ENCODE assay signal across 8 cellular contexts in the genomic region with DNA sequence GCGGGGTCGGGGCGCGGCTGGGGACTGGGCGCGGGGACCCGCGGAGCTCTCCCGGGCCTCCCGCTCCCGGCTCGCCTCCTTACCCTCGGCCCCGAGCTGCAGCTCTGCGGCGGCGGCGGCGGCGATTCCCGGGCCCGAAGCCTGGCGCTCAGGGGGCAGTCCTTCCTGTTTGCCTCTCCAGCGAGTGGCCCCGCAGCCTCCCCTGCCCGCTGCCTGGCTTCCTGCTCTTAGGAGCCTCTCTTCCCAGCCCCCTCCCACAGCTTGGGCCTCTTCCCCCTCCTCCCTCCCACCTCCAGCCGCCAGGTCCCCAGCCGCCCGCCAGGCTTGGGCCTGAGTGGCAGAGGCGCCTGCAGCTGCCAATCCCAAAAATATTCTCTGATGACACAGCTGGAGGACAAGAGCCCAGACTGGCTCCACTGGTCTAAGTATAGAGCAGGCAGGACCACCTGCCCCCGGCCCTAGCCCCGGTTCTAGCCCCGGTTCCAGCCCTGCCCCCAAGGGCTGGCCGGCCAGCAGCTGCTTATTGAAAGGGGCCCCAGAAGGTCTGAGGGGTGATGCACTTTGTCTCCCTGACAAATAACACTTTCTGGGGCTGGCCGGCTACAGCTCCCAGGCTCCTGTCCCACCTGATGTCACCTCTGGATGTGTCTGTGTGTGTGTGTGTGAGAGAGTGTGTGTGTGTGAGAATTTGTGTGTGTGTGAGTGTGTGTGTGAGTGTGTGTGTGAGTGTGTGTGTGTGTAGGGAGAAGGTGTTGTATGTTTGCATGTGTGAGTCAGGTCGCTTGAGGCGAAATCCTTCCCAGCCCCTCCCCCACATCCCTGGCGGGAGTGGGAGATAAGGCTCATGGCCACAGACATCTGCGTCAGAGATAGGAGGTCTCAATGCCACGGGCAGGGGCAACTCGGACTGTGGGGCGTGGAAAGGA. TPM values are rescaled to one million over a fixed set of nuclear protein-coding genes. Genes with fewer than 3 reads are reported as not detected.
A peak's percentile ranks its signal among the peaks of the same experiment; 100 is the strongest.
DNase-seq lines count a peak whose midpoint lies in the region; ATAC-seq and TF ChIP-seq lines count a peak whose summit lies in the region.

A gene (minus strand): TSS at position 229 of the 926 bp plus-strand sequence. CDS start 307 bp downstream, outside the sequence.

- H3K36me3 ChIP-seq in MG63 (peaks cover 14% of the 10 kb centered on the region), testis (ENCODE audit: low read depth, missing control alignments) (no peaks in the 10 kb centered on the region)

- H3K4me1 ChIP-seq in testis: peaks cover 27% of the 10 kb centered on the region

- no peak for TF ChIP-seq POLR2A in testis (IDR thresholded peaks at IDR 0.05)

- H3K9me3 ChIP-seq in MG63 (no peaks in the 10 kb centered on the region), testis (no peaks in the 10 kb centered on the region)

- intact Hi-C loops in testis (cut with DNase I; ENCODE audit: low total_unique reads): no loop called here

- ATAC-seq in SK-N-SH treated with all-trans-retinoic acid at 6 μM for 48 hours: peak; percentile 84
- ATAC-seq in HG03457 (IDR thresholded peaks at IDR 0.05; ENCODE audit: unreplicated experiment): no peak

- WGBS in testis, 2 donors: 6 to 22% methylated on average over 13 to 31 of the region's 42 CpGs

- TF ChIP-seq CTCF in epithelial cell of esophagus (IDR thresholded peaks at IDR 0.05; ENCODE audit: insufficient read depth, low read depth, low read length, missing control alignments) (no peak), testis (IDR thresholded peaks at IDR 0.05) (no peak)

- peak within 1 kb of the TSS; percentile 69 for H3K4me3 ChIP-seq in MG63
- peak within 1 kb of the TSS; percentile 50 for H3K4me3 ChIP-seq in epithelial cell of esophagus (ENCODE audit: low read length)
- H3K4me3 ChIP-seq in testis: peak within 1 kb of the TSS; percentile 69 to 76

- peak within 1 kb of the TSS; percentile 68 to 93 for H3K27ac ChIP-seq in testis

- no peaks in the 10 kb centered on the region for H3K27me3 ChIP-seq in MG63
- no peaks in the 10 kb centered on the region for H3K27me3 ChIP-seq in testis

- DNase-seq in D341Med (ENCODE audit: low spot score) (peak; percentile 74), MG63 (peak; percentile 89), epithelial cell of esophagus (ENCODE audit: low read depth) (peak; percentile 80), medulla oblongata (ENCODE audit: extremely low spot score) (peak; percentile 41), testis (peak; percentile 86), foreskin melanocyte (no peak)

TF ChIP-seq in SK-N-SH treated with all-trans-retinoic acid at 6 μM for 48 hours, 23 proteins besides CTCF, POLR2A, EP300 and RAD21:
- TF ChIP-seq PPARA (CRISPR knock-in tag; IDR thresholded peaks at IDR 0.05; ENCODE audit: borderline replicate concordance) (no peak), ARNTL (CRISPR knock-in tag; IDR thresholded peaks at IDR 0.05; ENCODE audit: borderline replicate concordance, low read depth) (no peak), BACH2 (CRISPR knock-in tag; IDR thresholded peaks at IDR 0.05; ENCODE audit: borderline replicate concordance) (no peak), TCF4 (CRISPR knock-in tag; IDR thresholded peaks at IDR 0.05; ENCODE audit: borderline replicate concordance) (no peak), ESRRG (CRISPR knock-in tag; IDR thresholded peaks at IDR 0.05) (no peak), ZFP30 (CRISPR knock-in tag; IDR thresholded peaks at IDR 0.05) (no peak)
- TF ChIP-seq, protein P1, sequence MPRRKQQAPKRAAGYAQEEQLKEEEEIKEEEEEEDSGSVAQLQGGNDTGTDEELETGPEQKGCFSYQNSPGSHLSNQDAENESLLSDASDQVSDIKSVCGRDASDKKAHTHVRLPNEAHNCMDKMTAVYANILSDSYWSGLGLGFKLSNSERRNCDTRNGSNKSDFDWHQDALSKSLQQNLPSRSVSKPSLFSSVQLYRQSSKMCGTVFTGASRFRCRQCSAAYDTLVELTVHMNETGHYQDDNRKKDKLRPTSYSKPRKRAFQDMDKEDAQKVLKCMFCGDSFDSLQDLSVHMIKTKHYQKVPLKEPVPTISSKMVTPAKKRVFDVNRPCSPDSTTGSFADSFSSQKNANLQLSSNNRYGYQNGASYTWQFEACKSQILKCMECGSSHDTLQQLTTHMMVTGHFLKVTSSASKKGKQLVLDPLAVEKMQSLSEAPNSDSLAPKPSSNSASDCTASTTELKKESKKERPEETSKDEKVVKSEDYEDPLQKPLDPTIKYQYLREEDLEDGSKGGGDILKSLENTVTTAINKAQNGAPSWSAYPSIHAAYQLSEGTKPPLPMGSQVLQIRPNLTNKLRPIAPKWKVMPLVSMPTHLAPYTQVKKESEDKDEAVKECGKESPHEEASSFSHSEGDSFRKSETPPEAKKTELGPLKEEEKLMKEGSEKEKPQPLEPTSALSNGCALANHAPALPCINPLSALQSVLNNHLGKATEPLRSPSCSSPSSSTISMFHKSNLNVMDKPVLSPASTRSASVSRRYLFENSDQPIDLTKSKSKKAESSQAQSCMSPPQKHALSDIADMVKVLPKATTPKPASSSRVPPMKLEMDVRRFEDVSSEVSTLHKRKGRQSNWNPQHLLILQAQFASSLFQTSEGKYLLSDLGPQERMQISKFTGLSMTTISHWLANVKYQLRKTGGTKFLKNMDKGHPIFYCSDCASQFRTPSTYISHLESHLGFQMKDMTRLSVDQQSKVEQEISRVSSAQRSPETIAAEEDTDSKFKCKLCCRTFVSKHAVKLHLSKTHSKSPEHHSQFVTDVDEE (CRISPR knock-in tag; IDR thresholded peaks at IDR 0.05): 0 out of 2 replicates have a peak, but pooled peaks have one; percentile 24
- TF ChIP-seq, protein P2, sequence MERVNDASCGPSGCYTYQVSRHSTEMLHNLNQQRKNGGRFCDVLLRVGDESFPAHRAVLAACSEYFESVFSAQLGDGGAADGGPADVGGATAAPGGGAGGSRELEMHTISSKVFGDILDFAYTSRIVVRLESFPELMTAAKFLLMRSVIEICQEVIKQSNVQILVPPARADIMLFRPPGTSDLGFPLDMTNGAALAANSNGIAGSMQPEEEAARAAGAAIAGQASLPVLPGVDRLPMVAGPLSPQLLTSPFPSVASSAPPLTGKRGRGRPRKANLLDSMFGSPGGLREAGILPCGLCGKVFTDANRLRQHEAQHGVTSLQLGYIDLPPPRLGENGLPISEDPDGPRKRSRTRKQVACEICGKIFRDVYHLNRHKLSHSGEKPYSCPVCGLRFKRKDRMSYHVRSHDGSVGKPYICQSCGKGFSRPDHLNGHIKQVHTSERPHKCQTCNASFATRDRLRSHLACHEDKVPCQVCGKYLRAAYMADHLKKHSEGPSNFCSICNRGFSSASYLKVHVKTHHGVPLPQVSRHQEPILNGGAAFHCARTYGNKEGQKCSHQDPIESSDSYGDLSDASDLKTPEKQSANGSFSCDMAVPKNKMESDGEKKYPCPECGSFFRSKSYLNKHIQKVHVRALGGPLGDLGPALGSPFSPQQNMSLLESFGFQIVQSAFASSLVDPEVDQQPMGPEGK (CRISPR knock-in tag; IDR thresholded peaks at IDR 0.05; ENCODE audit: borderline replicate concordance): no peak

RNA-seq across cellular contexts. Expression of the gene that starts here (rescaled TPM):
- 37.6 and 49.9 TPM in 2 replicates for total RNA-seq in MG63 (2014; rRNA removed; shearing (Covaris generic); ENCODE audit: low replicate concordance)
- total RNA-seq in testis: 100 to 1,000 TPM; 462 to 507 TPM
- 312 TPM for polyA plus RNA-seq in testis (ENCODE audit: insufficient read depth, low read depth, low replicate concordance)
